ENCODE assay signal across 17 cellular contexts in genomic region chr17:43079578-43080302, GRCh38. TPM values are rescaled to one million over a fixed set of nuclear protein-coding genes. Genes with fewer than 3 reads are reported as not detected.
DNase-seq lines count a peak whose midpoint lies in the region; ATAC-seq and TF ChIP-seq lines count a peak whose summit lies in the region.
"Had no signal": no experiment of that assay in that cellular context is flagged by ENCODE, and none has a peak within 500 bp of the region (broad histone marks: within the 10 kb centered on the region; RNA-seq: fewer than 3 reads in every experiment).

No MANE protein-coding gene starts in this region.

- BruUV-seq in Caco-2 (replicated peaks; lab: Mats Ljungman, UMichigan): no TSS peak

- H3K36me3 ChIP-seq in Caco-2 (ENCODE audit: control insufficient read depth, insufficient read depth, low read length): no peaks in the 10 kb centered on the region
- H3K36me3 ChIP-seq in HUES64 (ENCODE audit: insufficient read depth, low read length): peaks cover 35% of the 10 kb centered on the region
- H3K36me3 ChIP-seq in mucosa of descending colon (ENCODE audit: low read depth): no peaks in the 10 kb centered on the region
- no peaks in the 10 kb centered on the region for H3K36me3 ChIP-seq in CD4-positive, alpha-beta memory T cell (ENCODE audit: insufficient read depth, low read length)

- no peaks in the 10 kb centered on the region for H3K27me3 Mint-ChIP-seq in Caco-2 (ENCODE audit: insufficient read depth, unreplicated experiment)
- H3K27me3 Mint-ChIP-seq in CD4-positive, alpha-beta memory T cell: no peaks in the 10 kb centered on the region
- no peaks in the 10 kb centered on the region for H3K27me3 Mint-ChIP-seq in activated naive CD4-positive, alpha-beta T cell treated with anti-CD3 and anti-CD28 coated beads, Interleukin-2, amount 10 ng/mL, durations not matched to agents 7 days and 5 days

- 59% methylated on average over 3 of the region's 3 CpGs for WGBS in HUES64

- H3K4me3 Mint-ChIP-seq in Caco-2 (ENCODE audit: unreplicated experiment): no peak overlapping the region
- no peak overlapping the region for H3K4me3 Mint-ChIP-seq in CD4-positive, alpha-beta memory T cell
- H3K4me3 Mint-ChIP-seq in activated naive CD4-positive, alpha-beta T cell treated with anti-CD3 and anti-CD28 coated beads, Interleukin-2, amount 10 ng/mL, durations not matched to agents 7 days and 5 days: no peak overlapping the region

- peaks cover 7% of the 10 kb centered on the region for H3K4me1 Mint-ChIP-seq in Caco-2 (ENCODE audit: low read depth, unreplicated experiment)
- no peaks in the 10 kb centered on the region for H3K4me1 Mint-ChIP-seq in CD4-positive, alpha-beta memory T cell
- no peaks in the 10 kb centered on the region for H3K4me1 Mint-ChIP-seq in activated naive CD4-positive, alpha-beta T cell treated with anti-CD3 and anti-CD28 coated beads, Interleukin-2, amount 10 ng/mL, durations not matched to agents 7 days and 5 days

- POLR2A ChIA-PET in Caco-2 (lab: Charles Lee): no interaction called here
- POLR2A ChIA-PET in CD4-positive, alpha-beta memory T cell (lab: Charles Lee; ENCODE audit: partially characterized antibody): no interaction called here

- H3K27ac Mint-ChIP-seq in Caco-2 (ENCODE audit: unreplicated experiment): peak overlapping the region; percentile 47
- H3K27ac Mint-ChIP-seq in CD4-positive, alpha-beta memory T cell: peak overlapping the region in 1 of 7 donors; percentile 19
- no peak overlapping the region for H3K27ac Mint-ChIP-seq in activated naive CD4-positive, alpha-beta T cell treated with anti-CD3 and anti-CD28 coated beads, Interleukin-2, amount 10 ng/mL, durations not matched to agents 7 days and 5 days

- CTCF ChIA-PET in Caco-2 (lab: Charles Lee): no interaction called here
- CTCF ChIA-PET in CD4-positive, alpha-beta memory T cell (lab: Charles Lee; ENCODE audit: partially characterized antibody): no interaction called here
- CTCF ChIA-PET in activated naive CD4-positive, alpha-beta T cell treated with anti-CD3 and anti-CD28 coated beads, Interleukin-2, amount 10 ng/mL, durations not matched to agents 7 days and 5 days (lab: Charles Lee): no interaction called here

- no peaks in the 10 kb centered on the region for H3K27me3 ChIP-seq in Caco-2 (replicated peaks; ENCODE audit: control insufficient read depth, insufficient read depth, low read length)
- no peaks in the 10 kb centered on the region for H3K27me3 ChIP-seq in HUES64 (ENCODE audit: insufficient read depth, low read length)
- H3K27me3 ChIP-seq in CD4-positive, alpha-beta memory T cell (ENCODE audit: insufficient read depth, low read length): no peaks in the 10 kb centered on the region

- H3K4me1 ChIP-seq in Caco-2 (peaks cover 26% of the 10 kb centered on the region), HUES64 (ENCODE audit: insufficient read depth, low read length) (peaks cover 11% of the 10 kb centered on the region), mucosa of descending colon (ENCODE audit: low read depth) (peaks cover 3% of the 10 kb centered on the region)
- H3K4me1 ChIP-seq in CD4-positive, alpha-beta memory T cell (ENCODE audit: insufficient read depth, low read length): no peaks in the 10 kb centered on the region

- peak; percentile 76 for ATAC-seq in mucosa of descending colon
- ATAC-seq in HG03520 (IDR thresholded peaks at IDR 0.05; ENCODE audit: unreplicated experiment): no peak
- ATAC-seq: Panc1, Right ventricle myocardium inferior had no signal

- no peak overlapping the region for H3K9ac ChIP-seq in HUES64 (ENCODE audit: low read depth, low read length)
- H3K9ac ChIP-seq: KMS-11 had no signal

- no peak for DNase-seq in Caco-2
- no peak for DNase-seq in epithelial cell of prostate (ENCODE audit: low read depth, low spot score)
- DNase-seq in mucosa of descending colon: peak in 1 of 3 donors; percentile 46
- no peak for DNase-seq in CD4-positive, alpha-beta memory T cell
- DNase-seq in activated naive CD4-positive, alpha-beta T cell treated with anti-CD3 and anti-CD28 coated beads, Interleukin-2, amount 10 ng/mL, durations not matched to agents 7 days and 5 days: no peak
- no peak for DNase-seq in NCI-H774 (lab: John Stamatoyannopoulos, UW)
- DNase-seq: ACHN, AML-193, NCI-H1092, NCI-H146, NCI-H2081, NCI-H510A treated with DMSO at 0.1 percent for 48 hours had no signal

- intact Hi-C loops in Caco-2 (cut with micrococcal nuclease; ENCODE audit: unreplicated experiment): no loop called here
- intact Hi-C loops in mucosa of descending colon (cut with DNase I, micrococcal nuclease): no loop called here
- intact Hi-C loops in CD4-positive, alpha-beta memory T cell (cut with micrococcal nuclease): no loop called here

- H3K27ac ChIP-seq in HUES64 (ENCODE audit: low read depth, low read length): peak overlapping the region; percentile 82
- H3K27ac ChIP-seq in epithelial cell of prostate: peak overlapping the region; percentile 15
- no peak overlapping the region for H3K27ac ChIP-seq in CD4-positive, alpha-beta memory T cell (ENCODE audit: low read depth, low read length)
- H3K27ac ChIP-seq: KMS-11 had no signal

- H3K4me3 ChIP-seq in Caco-2 (ENCODE audit: low read depth, low read length) (no peak overlapping the region), HUES64 (ENCODE audit: low read length) (no peak overlapping the region), mucosa of descending colon (no peak overlapping the region)
- no peak overlapping the region for H3K4me3 ChIP-seq in CD4-positive, alpha-beta memory T cell (ENCODE audit: low read length in 2 of 2)

- H3K36me3 Mint-ChIP-seq in Caco-2 (ENCODE audit: insufficient read depth, unreplicated experiment): peaks cover 18% of the 10 kb centered on the region
- H3K36me3 Mint-ChIP-seq in CD4-positive, alpha-beta memory T cell: no peaks in the 10 kb centered on the region
- H3K36me3 Mint-ChIP-seq in activated naive CD4-positive, alpha-beta T cell treated with anti-CD3 and anti-CD28 coated beads, Interleukin-2, amount 10 ng/mL, durations not matched to agents 7 days and 5 days: peaks cover 29% of the 10 kb centered on the region

- H3K9me3 Mint-ChIP-seq in Caco-2 (ENCODE audit: unreplicated experiment): no peaks in the 10 kb centered on the region
- H3K9me3 Mint-ChIP-seq in CD4-positive, alpha-beta memory T cell: no peaks in the 10 kb centered on the region
- no peaks in the 10 kb centered on the region for H3K9me3 Mint-ChIP-seq in activated naive CD4-positive, alpha-beta T cell treated with anti-CD3 and anti-CD28 coated beads, Interleukin-2, amount 10 ng/mL, durations not matched to agents 7 days and 5 days

- TF ChIP-seq CTCF in Caco-2 (IDR thresholded peaks at IDR 0.05; ENCODE audit: insufficient read depth in 1 of 2, low read depth in 1 of 2, low read length in 1 of 2, severe bottlenecking in 1 of 2, unreplicated experiment in 1 of 2) (no peak), mucosa of descending colon (IDR thresholded peaks at IDR 0.05) (no peak)

- H3K9me3 ChIP-seq in Caco-2 (no peaks in the 10 kb centered on the region), HUES64 (ENCODE audit: insufficient read depth, low read depth, low read length) (no peaks in the 10 kb centered on the region), mucosa of descending colon (no peaks in the 10 kb centered on the region)
- H3K9me3 ChIP-seq in CD4-positive, alpha-beta memory T cell (ENCODE audit: control insufficient read depth in 1 of 2, low read length in 2 of 2): no peaks in the 10 kb centered on the region

RNA-seq across cellular contexts. Expression of gene BRCA1, which starts 45.4 kb away (rescaled TPM):
- 50.8 and 51.1 TPM in 2 replicates for total RNA-seq in Caco-2 (2022)
- polyA plus RNA-seq in HUES64 (2013, experiment 1 of 2): 31.9 TPM
- 32.8 TPM for polyA plus RNA-seq in HUES64 (2013, experiment 2 of 2)
- 10 to 100 TPM in 2 of 3 donors, 1 to 10 TPM in 1; 8.8 to 17.4 (median 10.3) TPM for total RNA-seq in mucosa of descending colon
- total RNA-seq in CD4-positive, alpha-beta memory T cell: 1 to 10 TPM; 4.8 to 6.0 TPM
- polyA plus RNA-seq in CD4-positive, alpha-beta memory T cell: 1 to 10 TPM; 1.1 TPM

RNA-seq across cellular contexts. Expression of gene RND2, which starts 54.7 kb away (rescaled TPM):
- 1.2 and 1.7 TPM in 2 replicates for total RNA-seq in Caco-2 (2022)
- polyA plus RNA-seq in HUES64 (2013, experiment 1 of 2): 28.0 TPM
- polyA plus RNA-seq in HUES64 (2013, experiment 2 of 2): 30.6 TPM
- total RNA-seq in mucosa of descending colon: 1 to 10 TPM in 1 of 3 donors, under 1 TPM in 2; 0.09 to 7.2 (median 0.51) TPM
- total RNA-seq in CD4-positive, alpha-beta memory T cell: under 1 TPM; 0.28 to 0.29 TPM
- under 1 TPM; 0.13 to 0.26 TPM for polyA plus RNA-seq in CD4-positive, alpha-beta memory T cell

RNA-seq across cellular contexts. Expression of gene VAT1, which starts 57.6 kb away (rescaled TPM):
- 227 and 236 TPM in 2 replicates for total RNA-seq in Caco-2 (2022)
- 114 TPM for polyA plus RNA-seq in HUES64 (2013, experiment 1 of 2)
- polyA plus RNA-seq in HUES64 (2013, experiment 2 of 2): 125 TPM
- total RNA-seq in mucosa of descending colon: 100 to 1,000 TPM in 1 of 3 donors, 10 to 100 TPM in 2; 35.2 to 142 (median 48.7) TPM
- total RNA-seq in CD4-positive, alpha-beta memory T cell: 10 to 100 TPM; 61.5 to 67.5 TPM
- 10 to 100 TPM; 52.6 to 66.2 TPM for polyA plus RNA-seq in CD4-positive, alpha-beta memory T cell
